1 cellular context compared by ENCODE assay signal in the genomic region with DNA sequence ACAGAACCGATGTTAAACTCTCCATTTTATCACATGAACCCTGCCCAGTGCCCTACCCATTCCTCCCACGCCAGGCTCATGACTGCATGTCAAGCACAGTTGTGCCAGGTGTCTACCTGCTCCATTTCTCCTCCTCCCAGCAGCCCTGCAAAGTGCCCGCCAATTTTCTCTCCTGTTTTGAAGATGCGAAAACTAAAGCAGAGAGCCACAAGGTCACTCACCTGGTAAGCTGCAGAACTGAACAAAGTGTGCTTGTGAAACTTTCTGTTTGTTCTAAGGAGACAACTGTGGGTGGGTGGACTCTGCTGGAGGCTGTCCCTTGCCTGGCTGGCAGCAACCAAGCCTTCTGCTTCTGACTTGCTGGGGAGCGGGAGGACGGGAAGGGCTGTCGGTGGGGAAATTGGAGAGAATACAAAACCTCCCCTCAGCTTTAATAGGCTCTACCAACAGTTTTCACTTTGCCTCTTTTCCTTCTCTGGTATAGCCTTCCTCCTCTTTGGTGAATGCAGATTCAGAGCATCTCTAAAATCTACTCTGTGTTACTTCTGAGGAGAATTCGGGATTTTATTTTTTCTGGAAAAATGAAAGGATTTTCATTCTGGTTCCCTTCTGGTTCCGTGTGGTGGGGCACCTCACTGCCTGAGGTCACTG.
TF ChIP-seq lines count a peak whose summit lies in the region.

No MANE protein-coding gene starts in this region.

TF ChIP-seq in HepG2, 621 proteins besides CTCF, POLR2A, EP300 and RAD21 (continued from another document and continues in another):
- TF ChIP-seq, protein P1, sequence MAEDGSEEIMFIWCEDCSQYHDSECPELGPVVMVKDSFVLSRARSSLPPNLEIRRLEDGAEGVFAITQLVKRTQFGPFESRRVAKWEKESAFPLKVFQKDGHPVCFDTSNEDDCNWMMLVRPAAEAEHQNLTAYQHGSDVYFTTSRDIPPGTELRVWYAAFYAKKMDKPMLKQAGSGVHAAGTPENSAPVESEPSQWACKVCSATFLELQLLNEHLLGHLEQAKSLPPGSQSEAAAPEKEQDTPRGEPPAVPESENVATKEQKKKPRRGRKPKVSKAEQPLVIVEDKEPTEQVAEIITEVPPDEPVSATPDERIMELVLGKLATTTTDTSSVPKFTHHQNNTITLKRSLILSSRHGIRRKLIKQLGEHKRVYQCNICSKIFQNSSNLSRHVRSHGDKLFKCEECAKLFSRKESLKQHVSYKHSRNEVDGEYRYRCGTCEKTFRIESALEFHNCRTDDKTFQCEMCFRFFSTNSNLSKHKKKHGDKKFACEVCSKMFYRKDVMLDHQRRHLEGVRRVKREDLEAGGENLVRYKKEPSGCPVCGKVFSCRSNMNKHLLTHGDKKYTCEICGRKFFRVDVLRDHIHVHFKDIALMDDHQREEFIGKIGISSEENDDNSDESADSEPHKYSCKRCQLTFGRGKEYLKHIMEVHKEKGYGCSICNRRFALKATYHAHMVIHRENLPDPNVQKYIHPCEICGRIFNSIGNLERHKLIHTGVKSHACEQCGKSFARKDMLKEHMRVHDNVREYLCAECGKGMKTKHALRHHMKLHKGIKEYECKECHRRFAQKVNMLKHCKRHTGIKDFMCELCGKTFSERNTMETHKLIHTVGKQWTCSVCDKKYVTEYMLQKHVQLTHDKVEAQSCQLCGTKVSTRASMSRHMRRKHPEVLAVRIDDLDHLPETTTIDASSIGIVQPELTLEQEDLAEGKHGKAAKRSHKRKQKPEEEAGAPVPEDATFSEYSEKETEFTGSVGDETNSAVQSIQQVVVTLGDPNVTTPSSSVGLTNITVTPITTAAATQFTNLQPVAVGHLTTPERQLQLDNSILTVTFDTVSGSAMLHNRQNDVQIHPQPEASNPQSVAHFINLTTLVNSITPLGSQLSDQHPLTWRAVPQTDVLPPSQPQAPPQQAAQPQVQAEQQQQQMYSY (CRISPR knock-in tag; IDR thresholded peaks at IDR 0.05): no peak
- no peak for TF ChIP-seq TRIM24 (CRISPR knock-in tag; IDR thresholded peaks at IDR 0.05)
- no peak for TF ChIP-seq ATF7-NPFF (CRISPR knock-in tag; IDR thresholded peaks at IDR 0.05; ENCODE audit: low read depth)
- TF ChIP-seq, protein P2, sequence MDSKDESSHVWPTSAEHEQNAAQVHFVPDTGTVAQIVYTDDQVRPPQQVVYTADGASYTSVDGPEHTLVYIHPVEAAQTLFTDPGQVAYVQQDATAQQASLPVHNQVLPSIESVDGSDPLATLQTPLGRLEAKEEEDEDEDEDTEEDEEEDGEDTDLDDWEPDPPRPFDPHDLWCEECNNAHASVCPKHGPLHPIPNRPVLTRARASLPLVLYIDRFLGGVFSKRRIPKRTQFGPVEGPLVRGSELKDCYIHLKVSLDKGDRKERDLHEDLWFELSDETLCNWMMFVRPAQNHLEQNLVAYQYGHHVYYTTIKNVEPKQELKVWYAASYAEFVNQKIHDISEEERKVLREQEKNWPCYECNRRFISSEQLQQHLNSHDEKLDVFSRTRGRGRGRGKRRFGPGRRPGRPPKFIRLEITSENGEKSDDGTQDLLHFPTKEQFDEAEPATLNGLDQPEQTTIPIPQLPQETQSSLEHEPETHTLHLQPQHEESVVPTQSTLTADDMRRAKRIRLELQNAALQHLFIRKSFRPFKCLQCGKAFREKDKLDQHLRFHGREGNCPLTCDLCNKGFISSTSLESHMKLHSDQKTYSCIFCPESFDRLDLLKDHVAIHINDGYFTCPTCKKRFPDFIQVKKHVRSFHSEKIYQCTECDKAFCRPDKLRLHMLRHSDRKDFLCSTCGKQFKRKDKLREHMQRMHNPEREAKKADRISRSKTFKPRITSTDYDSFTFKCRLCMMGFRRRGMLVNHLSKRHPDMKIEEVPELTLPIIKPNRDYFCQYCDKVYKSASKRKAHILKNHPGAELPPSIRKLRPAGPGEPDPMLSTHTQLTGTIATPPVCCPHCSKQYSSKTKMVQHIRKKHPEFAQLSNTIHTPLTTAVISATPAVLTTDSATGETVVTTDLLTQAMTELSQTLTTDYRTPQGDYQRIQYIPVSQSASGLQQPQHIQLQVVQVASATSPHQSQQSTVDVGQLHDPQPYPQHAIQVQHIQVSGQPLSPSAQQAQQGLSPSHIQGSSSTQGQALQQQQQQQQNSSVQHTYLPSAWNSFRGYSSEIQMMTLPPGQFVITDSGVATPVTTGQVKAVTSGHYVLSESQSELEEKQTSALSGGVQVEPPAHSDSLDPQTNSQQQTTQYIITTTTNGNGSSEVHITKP (CRISPR knock-in tag; IDR thresholded peaks at IDR 0.05; ENCODE audit: low read depth): peak; percentile 34; the same call in 1 of the 2 replicates
- peak; percentile 73 for TF ChIP-seq NCOA2 (CRISPR knock-in tag; IDR thresholded peaks at IDR 0.05)
- TF ChIP-seq, protein P3, sequence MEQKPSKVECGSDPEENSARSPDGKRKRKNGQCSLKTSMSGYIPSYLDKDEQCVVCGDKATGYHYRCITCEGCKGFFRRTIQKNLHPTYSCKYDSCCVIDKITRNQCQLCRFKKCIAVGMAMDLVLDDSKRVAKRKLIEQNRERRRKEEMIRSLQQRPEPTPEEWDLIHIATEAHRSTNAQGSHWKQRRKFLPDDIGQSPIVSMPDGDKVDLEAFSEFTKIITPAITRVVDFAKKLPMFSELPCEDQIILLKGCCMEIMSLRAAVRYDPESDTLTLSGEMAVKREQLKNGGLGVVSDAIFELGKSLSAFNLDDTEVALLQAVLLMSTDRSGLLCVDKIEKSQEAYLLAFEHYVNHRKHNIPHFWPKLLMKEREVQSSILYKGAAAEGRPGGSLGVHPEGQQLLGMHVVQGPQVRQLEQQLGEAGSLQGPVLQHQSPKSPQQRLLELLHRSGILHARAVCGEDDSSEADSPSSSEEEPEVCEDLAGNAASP (CRISPR knock-in tag; IDR thresholded peaks at IDR 0.05; ENCODE audit: borderline replicate concordance): peak; percentile 40; the same call in 1 of the 2 replicates
- no peak for TF ChIP-seq NFYC (CRISPR knock-in tag; IDR thresholded peaks at IDR 0.05)
- TF ChIP-seq, protein P4, sequence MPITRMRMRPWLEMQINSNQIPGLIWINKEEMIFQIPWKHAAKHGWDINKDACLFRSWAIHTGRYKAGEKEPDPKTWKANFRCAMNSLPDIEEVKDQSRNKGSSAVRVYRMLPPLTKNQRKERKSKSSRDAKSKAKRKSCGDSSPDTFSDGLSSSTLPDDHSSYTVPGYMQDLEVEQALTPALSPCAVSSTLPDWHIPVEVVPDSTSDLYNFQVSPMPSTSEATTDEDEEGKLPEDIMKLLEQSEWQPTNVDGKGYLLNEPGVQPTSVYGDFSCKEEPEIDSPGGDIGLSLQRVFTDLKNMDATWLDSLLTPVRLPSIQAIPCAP (CRISPR knock-in tag; IDR thresholded peaks at IDR 0.05; ENCODE audit: low read depth): no peak
- TF ChIP-seq RARA (CRISPR knock-in tag; IDR thresholded peaks at IDR 0.05): peak; percentile 60; the same call in 1 of the 2 replicates
- TF ChIP-seq HNRNPLL (IDR thresholded peaks at IDR 0.05; ENCODE audit: low read depth, low read length, poor library complexity, severe bottlenecking): no peak
- no peak for TF ChIP-seq MLLT10 (CRISPR knock-in tag; IDR thresholded peaks at IDR 0.05)
- TF ChIP-seq EED (CRISPR knock-in tag; IDR thresholded peaks at IDR 0.05): no peak; the same call in 1 of the 2 replicates
- TF ChIP-seq, protein P5, sequence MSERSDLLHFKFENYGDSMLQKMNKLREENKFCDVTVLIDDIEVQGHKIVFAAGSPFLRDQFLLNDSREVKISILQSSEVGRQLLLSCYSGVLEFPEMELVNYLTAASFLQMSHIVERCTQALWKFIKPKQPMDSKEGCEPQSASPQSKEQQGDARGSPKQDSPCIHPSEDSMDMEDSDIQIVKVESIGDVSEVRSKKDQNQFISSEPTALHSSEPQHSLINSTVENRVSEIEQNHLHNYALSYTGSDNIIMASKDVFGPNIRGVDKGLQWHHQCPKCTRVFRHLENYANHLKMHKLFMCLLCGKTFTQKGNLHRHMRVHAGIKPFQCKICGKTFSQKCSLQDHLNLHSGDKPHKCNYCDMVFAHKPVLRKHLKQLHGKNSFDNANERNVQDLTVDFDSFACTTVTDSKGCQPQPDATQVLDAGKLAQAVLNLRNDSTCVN (CRISPR knock-in tag; IDR thresholded peaks at IDR 0.05; ENCODE audit: borderline replicate concordance): no peak
- TF ChIP-seq, protein P6, sequence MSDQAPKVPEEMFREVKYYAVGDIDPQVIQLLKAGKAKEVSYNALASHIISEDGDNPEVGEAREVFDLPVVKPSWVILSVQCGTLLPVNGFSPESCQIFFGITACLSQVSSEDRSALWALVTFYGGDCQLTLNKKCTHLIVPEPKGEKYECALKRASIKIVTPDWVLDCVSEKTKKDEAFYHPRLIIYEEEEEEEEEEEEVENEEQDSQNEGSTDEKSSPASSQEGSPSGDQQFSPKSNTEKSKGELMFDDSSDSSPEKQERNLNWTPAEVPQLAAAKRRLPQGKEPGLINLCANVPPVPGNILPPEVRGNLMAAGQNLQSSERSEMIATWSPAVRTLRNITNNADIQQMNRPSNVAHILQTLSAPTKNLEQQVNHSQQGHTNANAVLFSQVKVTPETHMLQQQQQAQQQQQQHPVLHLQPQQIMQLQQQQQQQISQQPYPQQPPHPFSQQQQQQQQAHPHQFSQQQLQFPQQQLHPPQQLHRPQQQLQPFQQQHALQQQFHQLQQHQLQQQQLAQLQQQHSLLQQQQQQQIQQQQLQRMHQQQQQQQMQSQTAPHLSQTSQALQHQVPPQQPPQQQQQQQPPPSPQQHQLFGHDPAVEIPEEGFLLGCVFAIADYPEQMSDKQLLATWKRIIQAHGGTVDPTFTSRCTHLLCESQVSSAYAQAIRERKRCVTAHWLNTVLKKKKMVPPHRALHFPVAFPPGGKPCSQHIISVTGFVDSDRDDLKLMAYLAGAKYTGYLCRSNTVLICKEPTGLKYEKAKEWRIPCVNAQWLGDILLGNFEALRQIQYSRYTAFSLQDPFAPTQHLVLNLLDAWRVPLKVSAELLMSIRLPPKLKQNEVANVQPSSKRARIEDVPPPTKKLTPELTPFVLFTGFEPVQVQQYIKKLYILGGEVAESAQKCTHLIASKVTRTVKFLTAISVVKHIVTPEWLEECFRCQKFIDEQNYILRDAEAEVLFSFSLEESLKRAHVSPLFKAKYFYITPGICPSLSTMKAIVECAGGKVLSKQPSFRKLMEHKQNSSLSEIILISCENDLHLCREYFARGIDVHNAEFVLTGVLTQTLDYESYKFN (CRISPR knock-in tag; conservative IDR thresholded peaks at IDR 0.05): peak; percentile 50
- no peak for TF ChIP-seq ZNF670 (CRISPR knock-in tag; IDR thresholded peaks at IDR 0.05; ENCODE audit: borderline replicate concordance)
- TF ChIP-seq ZNF337 (CRISPR knock-in tag; IDR thresholded peaks at IDR 0.05; ENCODE audit: borderline replicate concordance, low read depth): no peak
- no peak for TF ChIP-seq MEF2D (CRISPR knock-in tag; IDR thresholded peaks at IDR 0.05)
- no peak; the same call in 1 of the 2 replicates for TF ChIP-seq ZNF460 (CRISPR knock-in tag; IDR thresholded peaks at IDR 0.05; ENCODE audit: borderline replicate concordance)
- no peak for TF ChIP-seq SRSF1 (optimal IDR thresholded peaks at IDR 0.05; ENCODE audit: low read depth, low read length)
- TF ChIP-seq, protein P7, sequence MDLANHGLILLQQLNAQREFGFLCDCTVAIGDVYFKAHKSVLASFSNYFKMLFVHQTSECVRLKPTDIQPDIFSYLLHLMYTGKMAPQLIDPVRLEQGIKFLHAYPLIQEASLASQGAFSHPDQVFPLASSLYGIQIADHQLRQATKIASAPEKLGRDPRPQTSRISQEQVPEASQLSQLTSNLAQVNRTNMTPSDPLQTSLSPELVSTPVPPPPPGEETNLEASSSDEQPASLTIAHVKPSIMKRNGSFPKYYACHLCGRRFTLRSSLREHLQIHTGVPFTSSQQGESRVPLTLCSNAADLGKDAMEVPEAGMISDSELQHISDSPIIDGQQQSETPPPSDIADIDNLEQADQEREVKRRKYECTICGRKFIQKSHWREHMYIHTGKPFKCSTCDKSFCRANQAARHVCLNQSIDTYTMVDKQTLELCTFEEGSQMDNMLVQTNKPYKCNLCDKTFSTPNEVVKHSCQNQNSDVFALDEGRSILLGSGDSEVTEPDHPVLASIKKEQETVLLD (CRISPR knock-in tag; IDR thresholded peaks at IDR 0.05; ENCODE audit: low read depth): no peak
- TF ChIP-seq ZNF761 (CRISPR knock-in tag; conservative IDR thresholded peaks at IDR 0.05): peak; percentile 56; the same call in 1 of the 2 replicates
- no peak for TF ChIP-seq SMARCC2 (IDR thresholded peaks at IDR 0.05)
- no peak for TF ChIP-seq THYN1 (CRISPR knock-in tag; IDR thresholded peaks at IDR 0.05; ENCODE audit: borderline replicate concordance, low read depth)
- TF ChIP-seq, protein P8, sequence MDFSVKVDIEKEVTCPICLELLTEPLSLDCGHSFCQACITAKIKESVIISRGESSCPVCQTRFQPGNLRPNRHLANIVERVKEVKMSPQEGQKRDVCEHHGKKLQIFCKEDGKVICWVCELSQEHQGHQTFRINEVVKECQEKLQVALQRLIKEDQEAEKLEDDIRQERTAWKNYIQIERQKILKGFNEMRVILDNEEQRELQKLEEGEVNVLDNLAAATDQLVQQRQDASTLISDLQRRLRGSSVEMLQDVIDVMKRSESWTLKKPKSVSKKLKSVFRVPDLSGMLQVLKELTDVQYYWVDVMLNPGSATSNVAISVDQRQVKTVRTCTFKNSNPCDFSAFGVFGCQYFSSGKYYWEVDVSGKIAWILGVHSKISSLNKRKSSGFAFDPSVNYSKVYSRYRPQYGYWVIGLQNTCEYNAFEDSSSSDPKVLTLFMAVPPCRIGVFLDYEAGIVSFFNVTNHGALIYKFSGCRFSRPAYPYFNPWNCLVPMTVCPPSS (IDR thresholded peaks at IDR 0.05): no peak
- TF ChIP-seq, protein P9, sequence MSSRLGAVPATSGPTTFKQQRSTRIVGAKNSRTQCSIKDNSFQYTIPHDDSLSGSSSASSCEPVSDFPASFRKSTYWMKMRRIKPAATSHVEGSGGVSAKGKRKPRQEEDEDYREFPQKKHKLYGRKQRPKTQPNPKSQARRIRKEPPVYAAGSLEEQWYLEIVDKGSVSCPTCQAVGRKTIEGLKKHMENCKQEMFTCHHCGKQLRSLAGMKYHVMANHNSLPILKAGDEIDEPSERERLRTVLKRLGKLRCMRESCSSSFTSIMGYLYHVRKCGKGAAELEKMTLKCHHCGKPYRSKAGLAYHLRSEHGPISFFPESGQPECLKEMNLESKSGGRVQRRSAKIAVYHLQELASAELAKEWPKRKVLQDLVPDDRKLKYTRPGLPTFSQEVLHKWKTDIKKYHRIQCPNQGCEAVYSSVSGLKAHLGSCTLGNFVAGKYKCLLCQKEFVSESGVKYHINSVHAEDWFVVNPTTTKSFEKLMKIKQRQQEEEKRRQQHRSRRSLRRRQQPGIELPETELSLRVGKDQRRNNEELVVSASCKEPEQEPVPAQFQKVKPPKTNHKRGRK (CRISPR knock-in tag; IDR thresholded peaks at IDR 0.05): no peak
- TF ChIP-seq, protein P10, sequence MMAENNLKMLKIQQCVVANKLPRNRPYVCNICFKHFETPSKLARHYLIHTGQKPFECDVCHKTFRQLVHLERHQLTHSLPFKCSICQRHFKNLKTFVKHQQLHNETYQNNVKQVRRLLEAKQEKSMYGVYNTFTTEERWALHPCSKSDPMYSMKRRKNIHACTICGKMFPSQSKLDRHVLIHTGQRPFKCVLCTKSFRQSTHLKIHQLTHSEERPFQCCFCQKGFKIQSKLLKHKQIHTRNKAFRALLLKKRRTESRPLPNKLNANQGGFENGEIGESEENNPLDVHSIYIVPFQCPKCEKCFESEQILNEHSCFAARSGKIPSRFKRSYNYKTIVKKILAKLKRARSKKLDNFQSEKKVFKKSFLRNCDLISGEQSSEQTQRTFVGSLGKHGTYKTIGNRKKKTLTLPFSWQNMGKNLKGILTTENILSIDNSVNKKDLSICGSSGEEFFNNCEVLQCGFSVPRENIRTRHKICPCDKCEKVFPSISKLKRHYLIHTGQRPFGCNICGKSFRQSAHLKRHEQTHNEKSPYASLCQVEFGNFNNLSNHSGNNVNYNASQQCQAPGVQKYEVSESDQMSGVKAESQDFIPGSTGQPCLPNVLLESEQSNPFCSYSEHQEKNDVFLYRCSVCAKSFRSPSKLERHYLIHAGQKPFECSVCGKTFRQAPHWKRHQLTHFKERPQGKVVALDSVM (CRISPR knock-in tag; IDR thresholded peaks at IDR 0.05): peak; percentile 57
- peak; percentile 43; the same call in 1 of the 2 replicates for TF ChIP-seq DMAP1 (CRISPR knock-in tag; IDR thresholded peaks at IDR 0.05)
